ENCODE assay signal across 9 cellular contexts in genomic region chr15:72785452-72786243, GRCh38. TPM values are rescaled to one million over a fixed set of nuclear protein-coding genes. Genes with fewer than 3 reads are reported as not detected.
DNase-seq lines count a peak whose midpoint lies in the region; ATAC-seq lines count a peak whose summit lies in the region.
"Had no signal": no experiment of that assay in that cellular context is flagged by ENCODE, and none has a peak within 500 bp of the region (broad histone marks: within the 10 kb centered on the region; RNA-seq: fewer than 3 reads in every experiment).

No MANE protein-coding gene starts in this region.

- H3K36me3 ChIP-seq in CD4-positive, CD25-positive, alpha-beta regulatory T cell (ENCODE audit: control insufficient read depth, insufficient read depth, low read length), result no peaks in the 10 kb centered on the region

- H3K9me3 ChIP-seq in CD4-positive, CD25-positive, alpha-beta regulatory T cell (ENCODE audit: control insufficient read depth in 2 of 2, low read length in 2 of 2), result no peaks in the 10 kb centered on the region
- H3K9me3 ChIP-seq in T-helper 17 cell (ENCODE audit: control insufficient read depth, low read length, poor library complexity, severe bottlenecking), result no peaks in the 10 kb centered on the region

- peaks cover 12% of the 10 kb centered on the region for H3K27me3 Mint-ChIP-seq in CD4-positive, CD25-positive, alpha-beta regulatory T cell
- H3K27me3 Mint-ChIP-seq in T-helper 17 cell, result no peaks in the 10 kb centered on the region

- ATAC-seq in CD4-positive, CD25-positive, alpha-beta regulatory T cell (ENCODE audit: low read depth in 2 of 2), result no peak
- ATAC-seq in T-helper 17 cell, result peak; percentile 48
- no peak for ATAC-seq in HG02840 (IDR thresholded peaks at IDR 0.05; ENCODE audit: low FRiP score, unreplicated experiment)
- ATAC-seq in GM21528 (IDR thresholded peaks at IDR 0.05; ENCODE audit: low FRiP score, unreplicated experiment), result no peak
- ATAC-seq in HG03025 (IDR thresholded peaks at IDR 0.05; ENCODE audit: low FRiP score, unreplicated experiment), result no peak
- ATAC-seq: Panc1 had no signal

- peaks cover 13 to 40% (median 31%) of the 10 kb centered on the region in 4 donors for H3K4me1 Mint-ChIP-seq in CD4-positive, CD25-positive, alpha-beta regulatory T cell
- H3K4me1 Mint-ChIP-seq in T-helper 17 cell, result peaks cover 59% of the 10 kb centered on the region

- peaks cover 12% of the 10 kb centered on the region for H3K36me3 Mint-ChIP-seq in CD4-positive, CD25-positive, alpha-beta regulatory T cell
- peaks cover 5% of the 10 kb centered on the region for H3K36me3 Mint-ChIP-seq in T-helper 17 cell (ENCODE audit: low read depth)

- no peaks in the 10 kb centered on the region for H3K9me3 Mint-ChIP-seq in CD4-positive, CD25-positive, alpha-beta regulatory T cell

- DNase-seq in CD4-positive, CD25-positive, alpha-beta regulatory T cell, result peak in 1 of 3 donors; percentile 32
- peak; percentile 28 to 53 (median 50) for DNase-seq in T-helper 17 cell
- peak; percentile 71 for DNase-seq in central memory CD4-positive, alpha-beta T cell
- peak; percentile 74 for DNase-seq in skeletal muscle cell (ENCODE audit: low read depth)
- no peak for DNase-seq in HT-29 (ENCODE audit: low spot score)

- H3K27ac ChIP-seq in CD4-positive, CD25-positive, alpha-beta regulatory T cell (ENCODE audit: insufficient read depth, low read length, poor library complexity, severe bottlenecking), result peak overlapping the region; percentile 96

- H3K4me3 ChIP-seq in CD4-positive, CD25-positive, alpha-beta regulatory T cell (ENCODE audit: low read depth, low read length), result no peak overlapping the region
- H3K4me3 ChIP-seq in skeletal muscle cell (ENCODE audit: low read depth, low read length), result no peak overlapping the region

- H3K4me1 ChIP-seq in CD4-positive, CD25-positive, alpha-beta regulatory T cell (ENCODE audit: control insufficient read depth, insufficient read depth, low read length, poor library complexity, severe bottlenecking), result peaks cover 37% of the 10 kb centered on the region

- peak overlapping the region in 2 of 4 donors; percentile 34 to 94 for H3K4me3 Mint-ChIP-seq in CD4-positive, CD25-positive, alpha-beta regulatory T cell
- peak overlapping the region; percentile 99 for H3K4me3 Mint-ChIP-seq in T-helper 17 cell

- H3K27ac Mint-ChIP-seq in CD4-positive, CD25-positive, alpha-beta regulatory T cell, result peak overlapping the region; percentile 31 to 98 (median 97)
- H3K27ac Mint-ChIP-seq in T-helper 17 cell, result peak overlapping the region; percentile 95

- peaks cover 2% of the 10 kb centered on the region for H3K27me3 ChIP-seq in CD4-positive, CD25-positive, alpha-beta regulatory T cell (ENCODE audit: control insufficient read depth, insufficient read depth, low read length)

RNA-seq across cellular contexts. Expression of gene ADPGK, which starts 2.1 kb away (rescaled TPM):
- total RNA-seq in CD4-positive, CD25-positive, alpha-beta regulatory T cell, result 89.0 TPM
- polyA plus RNA-seq in CD4-positive, CD25-positive, alpha-beta regulatory T cell, result 10 to 100 TPM; 66.3 to 99.0 (median 83.8) TPM
- 100 to 1,000 TPM; 115 to 124 TPM for total RNA-seq in T-helper 17 cell
- total RNA-seq in HT-29 (2014; rRNA removed; shearing (Covaris generic)), result 90.1 and 109 TPM in 2 replicates
